Comparison of ENCODE assay signal across 17 cellular contexts in the genomic region with DNA sequence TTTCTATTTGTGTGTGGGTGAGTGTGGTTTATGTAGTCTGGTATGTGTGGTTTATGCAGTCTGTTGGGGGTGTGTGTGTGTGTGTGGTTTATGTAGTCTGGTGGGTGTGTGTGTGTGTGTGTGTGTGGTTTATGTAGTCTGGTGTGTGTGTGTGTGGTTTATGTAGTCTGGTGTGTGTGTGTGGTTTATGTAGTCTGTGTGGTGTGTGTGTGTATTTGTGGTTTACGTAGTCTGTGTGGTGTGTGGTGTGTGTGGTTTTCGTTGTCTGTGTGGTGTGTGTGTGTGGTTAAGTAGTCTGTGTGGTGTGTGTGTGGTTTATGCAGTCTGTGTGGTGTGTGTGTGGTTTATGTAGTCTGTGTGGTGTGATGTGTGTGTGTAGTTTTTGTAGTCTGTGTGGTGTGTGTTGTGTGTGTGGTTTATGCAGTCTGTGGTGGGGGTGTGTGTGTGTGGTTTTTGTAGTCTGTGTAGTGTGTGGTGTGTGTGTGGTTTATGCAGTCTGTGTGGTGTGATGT. TPM values are rescaled to one million over a fixed set of nuclear protein-coding genes. Genes with fewer than 3 reads are reported as not detected.
DNase-seq lines count a peak whose midpoint lies in the region; ATAC-seq, FAIRE-seq and TF ChIP-seq lines count a peak whose summit lies in the region.
"Had no signal": no experiment of that assay in that cellular context is flagged by ENCODE, and none has a peak within 500 bp of the region (broad histone marks: within the 10 kb centered on the region; RNA-seq: fewer than 3 reads in every experiment).

No MANE protein-coding gene starts in this region.

- FAIRE-seq in GM12891 (lab: Jason Lieb, UNC) = peak; percentile 92

- no peak for TF ChIP-seq POLR2A in GM12891 (IDR thresholded peaks at IDR 0.05; ENCODE audit: low read depth, low read length)

- no peak for TF ChIP-seq CTCF in choroid plexus epithelial cell (conservative IDR thresholded peaks at IDR 0.05; ENCODE audit: low read depth, low read length)
- TF ChIP-seq CTCF in natural killer cell (IDR thresholded peaks at IDR 0.05) = no peak

- no peak for DNase-seq in GM12891 (ENCODE audit: insufficient read length, low spot score)
- peak; percentile 75 for DNase-seq in MV-4-11 (lab: John Stamatoyannopoulos, UW)
- DNase-seq in choroid plexus epithelial cell (ENCODE audit: low read depth) = peak; percentile 74
- DNase-seq in natural killer cell = no peak
- DNase-seq in left lobe of liver (ENCODE audit: low spot score) = no peak
- no peak for DNase-seq in islet precursor cell
- DNase-seq: activated naive CD4-positive, alpha-beta T cell treated with anti-CD3 and anti-CD28 coated beads for 36 hours; BE2C; effector CD4-positive, alpha-beta T cell; mammary epithelial cell; NCI-H82; nephron progenitor cell; RPMI8226; T-cell had no signal

- no peaks in the 10 kb centered on the region for H3K36me3 Mint-ChIP-seq in natural killer cell
- H3K36me3 Mint-ChIP-seq: T-cell, WTC11 had no signal

- H3K4me3 ChIP-seq in choroid plexus epithelial cell (ENCODE audit: low read depth, low read length) = no peak overlapping the region

- H3K9me3 Mint-ChIP-seq in natural killer cell = no peaks in the 10 kb centered on the region
- H3K9me3 Mint-ChIP-seq: activated naive CD4-positive, alpha-beta T cell treated with anti-CD3 and anti-CD28 coated beads for 36 hours; nephron progenitor cell; T-cell; WTC11 had no signal

- no peak overlapping the region for H3K4me3 Mint-ChIP-seq in natural killer cell
- H3K4me3 Mint-ChIP-seq: activated naive CD4-positive, alpha-beta T cell treated with anti-CD3 and anti-CD28 coated beads for 36 hours; nephron progenitor cell; T-cell; WTC11 had no signal

- peak; percentile 15 to 59 (median 38) for ATAC-seq in natural killer cell
- no peak for ATAC-seq in HG03045 (IDR thresholded peaks at IDR 0.05; ENCODE audit: unreplicated experiment)
- ATAC-seq in left lobe of liver = no peak
- no peak for ATAC-seq in HG02981 (IDR thresholded peaks at IDR 0.05; ENCODE audit: unreplicated experiment)
- ATAC-seq: T-cell, WTC11 had no signal

- no peak overlapping the region for H3K27ac Mint-ChIP-seq in natural killer cell
- H3K27ac Mint-ChIP-seq: activated naive CD4-positive, alpha-beta T cell treated with anti-CD3 and anti-CD28 coated beads for 36 hours; nephron progenitor cell; T-cell; WTC11 had no signal

- H3K27me3 Mint-ChIP-seq in natural killer cell (ENCODE audit: low read depth in 2 of 2) = peaks cover 0 to 14% of the 10 kb centered on the region in 2 donors

- no peaks in the 10 kb centered on the region for H3K4me1 Mint-ChIP-seq in natural killer cell
- H3K4me1 Mint-ChIP-seq: T-cell had no signal

- intact Hi-C loops in natural killer cell (cut with micrococcal nuclease) = no loop called here

TF ChIP-seq in GM12891, 5 proteins besides CTCF, POLR2A, EP300 and RAD21:
- TF ChIP-seq SPI1 (IDR thresholded peaks at IDR 0.05; ENCODE audit: low read depth, low read length) (no peak), PAX5 (IDR thresholded peaks at IDR 0.05; ENCODE audit: insufficient read depth, low read length, severe bottlenecking) (no peak), POU2F2 (IDR thresholded peaks at IDR 0.05; ENCODE audit: low read depth, low read length) (peak; percentile 9; the same call in 1 of the 2 replicates), TAF1 (IDR thresholded peaks at IDR 0.05; ENCODE audit: low read depth, low read length) (no peak)

RNA-seq across cellular contexts. Expression of a gene that starts 26.2 kb away (rescaled TPM):
- polyA plus RNA-seq in GM12891 (2012; ENCODE audit: low read depth, missing spikeins) = 80.4 TPM
- total RNA-seq in natural killer cell = 100 to 1,000 TPM; 130 to 146 (median 131) TPM
- 3.9 TPM for total RNA-seq in left lobe of liver
- total RNA-seq: mammary epithelial cell had no signal
- polyA plus RNA-seq: mammary epithelial cell had no signal

Comparison
In these comparisons a context has a peak if more than half of its experiments do, and no peak if none do; other contexts are left out.
1. DNase-seq: peak in MV-4-11 (single experiment) and choroid plexus epithelial cell (single experiment); none in GM12891 (single experiment), natural killer cell (single experiment), left lobe of liver (single experiment) and islet precursor cell (single experiment).
2. ATAC-seq: peak in natural killer cell (3 of 3); none in HG03045 (single experiment), left lobe of liver (single experiment) and HG02981 (single experiment).
3. RNA of a gene that starts 26.2 kb away (total RNA-seq): 130 to 146 TPM in natural killer cell; 3.9 TPM in left lobe of liver (single experiment); every median in the first group is over 10 times any median in the second.